ENCODE assay signal across 1 cellular context in the genomic region with DNA sequence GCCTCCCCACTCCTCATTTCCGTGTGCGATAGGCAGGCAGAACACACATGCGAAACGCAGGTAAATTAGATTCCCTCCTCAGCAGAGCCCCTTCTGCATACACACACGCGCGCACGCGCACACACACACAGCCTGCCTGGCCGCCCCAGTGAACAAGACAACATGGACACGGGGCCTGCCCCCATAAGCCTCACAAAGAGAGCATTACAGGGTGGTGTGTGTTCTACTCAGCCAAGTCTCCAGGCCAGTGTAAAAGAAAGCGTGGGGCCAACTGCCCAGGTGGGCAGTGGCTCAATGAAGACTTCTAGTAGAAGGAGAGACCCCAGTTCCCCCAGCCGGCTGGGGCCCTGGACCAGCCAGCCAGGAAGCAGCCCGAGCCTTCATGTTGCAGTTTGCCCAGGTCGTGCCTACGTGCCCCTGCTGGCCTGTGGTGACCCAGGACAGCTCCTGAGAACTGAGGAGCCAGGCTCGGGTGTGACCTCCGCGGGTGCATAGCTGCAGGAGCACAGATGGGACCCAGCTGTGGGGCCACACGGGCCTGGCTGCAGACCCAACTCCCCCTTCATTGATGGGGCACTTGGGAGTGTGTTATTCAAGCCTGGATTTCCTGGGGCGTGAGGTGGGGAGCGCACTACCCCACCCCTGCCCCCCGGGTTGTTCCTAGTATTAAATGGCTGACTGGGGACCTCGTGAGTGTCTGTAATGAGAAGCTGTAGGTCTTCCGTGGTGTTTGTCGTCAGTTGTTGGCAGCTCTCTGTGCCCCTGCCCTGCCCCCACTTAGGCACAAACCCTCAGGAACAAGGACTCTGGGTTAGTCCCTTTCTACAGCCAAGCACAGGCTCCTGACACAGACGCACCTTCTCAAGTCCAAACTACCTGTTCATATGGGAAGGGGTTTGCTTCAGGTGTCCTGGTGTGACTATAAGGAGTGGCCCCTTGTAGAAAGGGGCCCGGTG.
TF ChIP-seq lines count a peak whose summit lies in the region.

No MANE protein-coding gene starts in this region.

TF ChIP-seq in IMR-90, 13 proteins besides CTCF, POLR2A, EP300 and RAD21 (continued from another document):
- TF ChIP-seq, protein P1, sequence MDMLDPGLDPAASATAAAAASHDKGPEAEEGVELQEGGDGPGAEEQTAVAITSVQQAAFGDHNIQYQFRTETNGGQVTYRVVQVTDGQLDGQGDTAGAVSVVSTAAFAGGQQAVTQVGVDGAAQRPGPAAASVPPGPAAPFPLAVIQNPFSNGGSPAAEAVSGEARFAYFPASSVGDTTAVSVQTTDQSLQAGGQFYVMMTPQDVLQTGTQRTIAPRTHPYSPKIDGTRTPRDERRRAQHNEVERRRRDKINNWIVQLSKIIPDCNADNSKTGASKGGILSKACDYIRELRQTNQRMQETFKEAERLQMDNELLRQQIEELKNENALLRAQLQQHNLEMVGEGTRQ (IDR thresholded peaks at IDR 0.05; ENCODE audit: low read depth, low read length) = no peak
- TF ChIP-seq CHD1 (IDR thresholded peaks at IDR 0.05; ENCODE audit: low read depth, low read length) = no peak
- no peak for TF ChIP-seq RCOR1 (IDR thresholded peaks at IDR 0.05; ENCODE audit: insufficient replicate concordance, low read length)
- TF ChIP-seq FOS (IDR thresholded peaks at IDR 0.05; ENCODE audit: low read depth, low read length) = no peak
- TF ChIP-seq NFE2L2 (IDR thresholded peaks at IDR 0.05; ENCODE audit: low read depth, low read length) = no peak
- TF ChIP-seq CEBPB (IDR thresholded peaks at IDR 0.05; ENCODE audit: low read depth, low read length) = no peak
- no peak for TF ChIP-seq RFX5 (IDR thresholded peaks at IDR 0.05; ENCODE audit: low read depth, low read length)
- TF ChIP-seq, protein P2, sequence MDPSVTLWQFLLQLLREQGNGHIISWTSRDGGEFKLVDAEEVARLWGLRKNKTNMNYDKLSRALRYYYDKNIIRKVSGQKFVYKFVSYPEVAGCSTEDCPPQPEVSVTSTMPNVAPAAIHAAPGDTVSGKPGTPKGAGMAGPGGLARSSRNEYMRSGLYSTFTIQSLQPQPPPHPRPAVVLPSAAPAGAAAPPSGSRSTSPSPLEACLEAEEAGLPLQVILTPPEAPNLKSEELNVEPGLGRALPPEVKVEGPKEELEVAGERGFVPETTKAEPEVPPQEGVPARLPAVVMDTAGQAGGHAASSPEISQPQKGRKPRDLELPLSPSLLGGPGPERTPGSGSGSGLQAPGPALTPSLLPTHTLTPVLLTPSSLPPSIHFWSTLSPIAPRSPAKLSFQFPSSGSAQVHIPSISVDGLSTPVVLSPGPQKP (IDR thresholded peaks at IDR 0.05; ENCODE audit: borderline replicate concordance, low read depth, low read length) = no peak
- TF ChIP-seq BHLHE40 (IDR thresholded peaks at IDR 0.05; ENCODE audit: low read depth, low read length) = no peak
- no peak for TF ChIP-seq MAFK (IDR thresholded peaks at IDR 0.05; ENCODE audit: low read depth, low read length)
- TF ChIP-seq MAZ (IDR thresholded peaks at IDR 0.05; ENCODE audit: borderline replicate concordance, low read depth, low read length) = no peak
TF ChIP-seq in IMR-90: peak in this region for 0.
